In genomic region chr7:101775181-101775580, GRCh38 we compare ENCODE assay signal across 39 cellular contexts.
"Had no signal": no experiment of that assay in that cellular context is flagged by ENCODE, and none has a peak within 500 bp of the region (broad histone marks: within the 10 kb centered on the region; RNA-seq: fewer than 3 reads in every experiment).

No MANE protein-coding gene starts in this region.

- H3K36me3 ChIP-seq: adrenal gland, ascending aorta, brain microvascular endothelial cell, breast epithelium, cardiac muscle cell had no signal

- H3K36me3 Mint-ChIP-seq: activated naive CD4-positive, alpha-beta T cell treated with anti-CD3 and anti-CD28 coated beads, Interleukin-2, amount 10 ng/mL, durations not matched to agents 7 days and 5 days; activated naive CD4-positive, alpha-beta T cell treated with anti-CD3 and anti-CD28 coated beads, Interleukin-2, amount 50 U/mL, for 24 hours; activated naive CD4-positive, alpha-beta T cell treated with anti-CD3 and anti-CD28 coated beads, Interleukin-2, amount 50 U/mL, for 72 hours; activated naive CD8-positive, alpha-beta T cell; activated naive CD8-positive, alpha-beta T cell treated with anti-CD3 and anti-CD28 coated beads for 36 hours; activated naive CD8-positive, alpha-beta T cell treated with anti-CD3 and anti-CD28 coated beads, Interleukin-2, amount 10 ng/mL, durations not matched to agents 7 days and 5 days; brain had no signal

- H3K4me3 Mint-ChIP-seq: activated naive CD4-positive, alpha-beta T cell treated with anti-CD3 and anti-CD28 coated beads for 36 hours; activated naive CD4-positive, alpha-beta T cell treated with anti-CD3 and anti-CD28 coated beads, Interleukin-2, amount 10 ng/mL, durations not matched to agents 7 days and 5 days; activated naive CD4-positive, alpha-beta T cell treated with anti-CD3 and anti-CD28 coated beads, Interleukin-2, amount 50 U/mL, for 24 hours; activated naive CD8-positive, alpha-beta T cell; activated naive CD8-positive, alpha-beta T cell treated with anti-CD3 and anti-CD28 coated beads for 36 hours; activated naive CD8-positive, alpha-beta T cell treated with anti-CD3 and anti-CD28 coated beads, Interleukin-2, amount 10 ng/mL, durations not matched to agents 7 days and 5 days; activated naive CD8-positive, alpha-beta T cell treated with anti-CD3 and anti-CD28 coated beads, Interleukin-2, amount 50 U/mL, for 24 hours; activated T-cell treated with anti-CD3 and anti-CD28 coated beads, Interleukin-2, amount 50 U/mL, for 24 hours; activated T-cell treated with anti-CD3 and anti-CD28 coated beads, Interleukin-2, amount 50 U/mL, for 4 hours; activated T-cell treated with anti-CD3 and anti-CD28 coated beads, Interleukin-2, amount 50 U/mL, for 72 hours; activated T-helper 1 cell treated with anti-CD3 and anti-CD28 coated beads, Interleukin-12 subunit alpha, Interleukin-12 subunit beta, Interleukin-2, Interleukin-4 antibody, amounts not matched to agents 30 ng/mL and 10 ng/mL and 1 ng/mL, durations not matched to agents 14 hours and 24 hours and 36 hours; activated T-helper 17 cell treated with anti-CD3 and anti-CD28 coated beads, Interleukin-2, amount 50 U/mL, for 72 hours; brain; central memory CD8-positive, alpha-beta T cell had no signal

- H3K27me3 ChIP-seq: adrenal gland, ascending aorta, body of pancreas, brain microvascular endothelial cell, cardiac muscle cell had no signal

- DNase-seq: activated effector memory CD4-positive, alpha-beta T cell treated with anti-CD3 and anti-CD28 coated beads, Interleukin-2, amount 50 U/mL, for 16 hours; activated effector memory CD4-positive, alpha-beta T cell treated with Interleukin-2 at 50 U/mL for 16 hours; activated gamma-delta T cell; activated gamma-delta T cell treated with Interleukin-2 at 50 U/mL for 16 hours; activated naive CD4-positive, alpha-beta T cell; activated naive CD4-positive, alpha-beta T cell treated with anti-CD3 and anti-CD28 coated beads for 36 hours; activated naive CD4-positive, alpha-beta T cell treated with anti-CD3 and anti-CD28 coated beads, Interleukin-2, amount 10 ng/mL, durations not matched to agents 7 days and 5 days; activated naive CD4-positive, alpha-beta T cell treated with anti-CD3 and anti-CD28 coated beads, Interleukin-2, amount 50 U/mL, for 16 hours; activated naive CD4-positive, alpha-beta T cell treated with Interleukin-2 at 50 U/mL for 16 hours; activated naive CD8-positive, alpha-beta T cell treated with anti-CD3 and anti-CD28 coated beads for 36 hours; activated naive CD8-positive, alpha-beta T cell treated with anti-CD3 and anti-CD28 coated beads, Interleukin-2, amount 10 ng/mL, durations not matched to agents 7 days and 5 days; activated naive CD8-positive, alpha-beta T cell treated with anti-CD3 and anti-CD28 coated beads, Interleukin-2, amount 50 U/mL, for 24 hours; activated T-cell treated with anti-CD3 and anti-CD28 coated beads, Interleukin-2, amount 50 U/mL, for 24 hours; activated T-cell treated with anti-CD3 and anti-CD28 coated beads, Interleukin-2, amount 50 U/mL, for 4 hours; activated T-cell treated with anti-CD3 and anti-CD28 coated beads, Interleukin-2, amount 50 U/mL, for 48 hours; activated T-cell treated with anti-CD3 and anti-CD28 coated beads, Interleukin-2, amount 50 U/mL, for 72 hours; adrenal gland; amniotic stem cell; amygdala; anterior cingulate cortex; aorta; body of pancreas; brain microvascular endothelial cell; caudate nucleus; central memory CD4-positive, alpha-beta T cell; cerebellar nuclear complex had no signal

- H3K27ac Mint-ChIP-seq: activated naive CD4-positive, alpha-beta T cell treated with anti-CD3 and anti-CD28 coated beads for 36 hours; activated naive CD4-positive, alpha-beta T cell treated with anti-CD3 and anti-CD28 coated beads, Interleukin-2, amount 10 ng/mL, durations not matched to agents 7 days and 5 days; activated naive CD4-positive, alpha-beta T cell treated with anti-CD3 and anti-CD28 coated beads, Interleukin-2, amount 50 U/mL, for 24 hours; activated naive CD4-positive, alpha-beta T cell treated with anti-CD3 and anti-CD28 coated beads, Interleukin-2, amount 50 U/mL, for 72 hours; activated naive CD8-positive, alpha-beta T cell; activated naive CD8-positive, alpha-beta T cell treated with anti-CD3 and anti-CD28 coated beads for 36 hours; activated naive CD8-positive, alpha-beta T cell treated with anti-CD3 and anti-CD28 coated beads, Interleukin-2, amount 10 ng/mL, durations not matched to agents 7 days and 5 days; activated naive CD8-positive, alpha-beta T cell treated with anti-CD3 and anti-CD28 coated beads, Interleukin-2, amount 50 U/mL, for 24 hours; activated T-cell treated with anti-CD3 and anti-CD28 coated beads, Interleukin-2, amount 50 U/mL, for 24 hours; activated T-cell treated with anti-CD3 and anti-CD28 coated beads, Interleukin-2, amount 50 U/mL, for 72 hours; activated T-helper 1 cell treated with anti-CD3 and anti-CD28 coated beads, Interleukin-12 subunit alpha, Interleukin-12 subunit beta, Interleukin-2, Interleukin-4 antibody, amounts not matched to agents 30 ng/mL and 10 ng/mL and 1 ng/mL, durations not matched to agents 14 hours and 24 hours and 36 hours; activated T-helper 17 cell treated with anti-CD3 and anti-CD28 coated beads, Interleukin-2, amount 50 U/mL, for 72 hours; activated T-helper 2 cell treated with anti-CD3 and anti-CD28 coated beads, Interferon-gamma antibody, Interleukin-2, Interleukin-4, amounts not matched to agents 10 μg/mL and 5 μg/mL and 100 μg/mL, durations not matched to agents 14 hours and 24 hours and 36 hours; brain had no signal

- H3K9me3 ChIP-seq: adrenal gland, ascending aorta, body of pancreas, breast epithelium had no signal

- H3K4me1 ChIP-seq: adrenal gland, ascending aorta, body of pancreas, breast epithelium had no signal

- H3K4me1 Mint-ChIP-seq: activated naive CD4-positive, alpha-beta T cell treated with anti-CD3 and anti-CD28 coated beads, Interleukin-2, amount 10 ng/mL, durations not matched to agents 7 days and 5 days; activated naive CD4-positive, alpha-beta T cell treated with anti-CD3 and anti-CD28 coated beads, Interleukin-2, amount 50 U/mL, for 24 hours; activated naive CD8-positive, alpha-beta T cell treated with anti-CD3 and anti-CD28 coated beads for 36 hours; activated naive CD8-positive, alpha-beta T cell treated with anti-CD3 and anti-CD28 coated beads, Interleukin-2, amount 10 ng/mL, durations not matched to agents 7 days and 5 days; activated naive CD8-positive, alpha-beta T cell treated with anti-CD3 and anti-CD28 coated beads, Interleukin-2, amount 50 U/mL, for 24 hours; activated T-helper 17 cell treated with anti-CD3 and anti-CD28 coated beads, Interleukin-2, amount 50 U/mL, for 72 hours; brain; central memory CD8-positive, alpha-beta T cell had no signal

- FAIRE-seq: astrocyte, bronchial epithelial cell had no signal

- H3K27ac ChIP-seq: adrenal gland, ascending aorta, body of pancreas, brain microvascular endothelial cell, breast epithelium, cardiac muscle cell had no signal

- ATAC-seq: activated naive CD4-positive, alpha-beta T cell treated with anti-CD3 and anti-CD28 coated beads, Interleukin-2, amount 50 U/mL, for 72 hours; activated naive CD8-positive, alpha-beta T cell treated with anti-CD3 and anti-CD28 coated beads, Interleukin-2, amount 50 U/mL, for 24 hours; activated T-cell treated with anti-CD3 and anti-CD28 coated beads, Interleukin-2, amount 50 U/mL, for 4 hours; activated T-cell treated with anti-CD3 and anti-CD28 coated beads, Interleukin-2, amount 50 U/mL, for 72 hours; activated T-helper 17 cell treated with anti-CD3 and anti-CD28 coated beads, Interleukin-2, amount 50 U/mL, for 72 hours; body of pancreas had no signal

- H3K4me3 ChIP-seq: adrenal gland, ascending aorta, body of pancreas, breast epithelium, cardiac muscle cell had no signal

- H3K9me3 Mint-ChIP-seq: activated naive CD4-positive, alpha-beta T cell treated with anti-CD3 and anti-CD28 coated beads for 36 hours; activated naive CD4-positive, alpha-beta T cell treated with anti-CD3 and anti-CD28 coated beads, Interleukin-2, amount 10 ng/mL, durations not matched to agents 7 days and 5 days; activated naive CD4-positive, alpha-beta T cell treated with anti-CD3 and anti-CD28 coated beads, Interleukin-2, amount 50 U/mL, for 24 hours; activated naive CD4-positive, alpha-beta T cell treated with anti-CD3 and anti-CD28 coated beads, Interleukin-2, amount 50 U/mL, for 72 hours; activated naive CD8-positive, alpha-beta T cell treated with anti-CD3 and anti-CD28 coated beads for 36 hours; activated naive CD8-positive, alpha-beta T cell treated with anti-CD3 and anti-CD28 coated beads, Interleukin-2, amount 10 ng/mL, durations not matched to agents 7 days and 5 days; activated naive CD8-positive, alpha-beta T cell treated with anti-CD3 and anti-CD28 coated beads, Interleukin-2, amount 50 U/mL, for 24 hours; activated T-cell treated with anti-CD3 and anti-CD28 coated beads, Interleukin-2, amount 50 U/mL, for 24 hours; activated T-cell treated with anti-CD3 and anti-CD28 coated beads, Interleukin-2, amount 50 U/mL, for 4 hours; activated T-cell treated with anti-CD3 and anti-CD28 coated beads, Interleukin-2, amount 50 U/mL, for 72 hours; activated T-helper 1 cell treated with anti-CD3 and anti-CD28 coated beads, Interleukin-12 subunit alpha, Interleukin-12 subunit beta, Interleukin-2, Interleukin-4 antibody, amounts not matched to agents 30 ng/mL and 10 ng/mL and 1 ng/mL, durations not matched to agents 14 hours and 24 hours and 36 hours; activated T-helper 17 cell treated with anti-CD3 and anti-CD28 coated beads, Interleukin-2, amount 50 U/mL, for 72 hours; activated T-helper 2 cell treated with anti-CD3 and anti-CD28 coated beads, Interferon-gamma antibody, Interleukin-2, Interleukin-4, amounts not matched to agents 10 μg/mL and 5 μg/mL and 100 μg/mL, durations not matched to agents 14 hours and 24 hours and 36 hours; central memory CD8-positive, alpha-beta T cell had no signal

- H3K27me3 Mint-ChIP-seq: activated naive CD8-positive, alpha-beta T cell treated with anti-CD3 and anti-CD28 coated beads for 36 hours had no signal
